Comparison of ENCODE assay signal across 9 cellular contexts in genomic region chr10:84845628-84846261, GRCh38.
DNase-seq lines count a peak whose midpoint lies in the region; ATAC-seq and TF ChIP-seq lines count a peak whose summit lies in the region.
"Had no signal": no experiment of that assay in that cellular context is flagged by ENCODE, and none has a peak within 500 bp of the region (broad histone marks: within the 10 kb centered on the region; RNA-seq: fewer than 3 reads in every experiment).

No MANE protein-coding gene starts in this region.

- no peak for TF ChIP-seq CTCF in endothelial cell (IDR thresholded peaks at IDR 0.05; ENCODE audit: unreplicated experiment)

- H3K36me3 ChIP-seq in MG63: no peaks in the 10 kb centered on the region
- H3K36me3 ChIP-seq: SJSA1 had no signal

- DNase-seq in stimulated activated naive CD8-positive, alpha-beta T cell treated with anti-CD3 and anti-CD28 coated beads, Interleukin-15, amount 100 ng/mL, for 72 hours: no peak
- no peak for DNase-seq in stimulated activated naive CD8-positive, alpha-beta T cell treated with anti-CD3 and anti-CD28 coated beads, Interleukin-15, Interleukin-2, amounts not matched to agents 100 U/mL and 50 U/mL, for 24 hours
- DNase-seq in NCI-H1092 (lab: John Stamatoyannopoulos, UW): peak; percentile 33
- DNase-seq in endothelial cell (ENCODE audit: low spot score): peak; percentile 39
- no peak for DNase-seq in dedifferentiated amniotic fluid mesenchymal stem cell (ENCODE audit: extremely low spot score)
- no peak for DNase-seq in MG63

- H3K4me3 ChIP-seq in MG63: no peak overlapping the region
- H3K4me3 ChIP-seq: SJSA1 had no signal

- H3K9me3 ChIP-seq in MG63: no peaks in the 10 kb centered on the region
- H3K9me3 ChIP-seq: SJSA1 had no signal

- no peaks in the 10 kb centered on the region for H3K4me1 Mint-ChIP-seq in stimulated activated naive CD8-positive, alpha-beta T cell treated with anti-CD3 and anti-CD28 coated beads, Interleukin-15, amount 100 ng/mL, for 72 hours
- no peaks in the 10 kb centered on the region for H3K4me1 Mint-ChIP-seq in endothelial cell (ENCODE audit: unreplicated experiment)

- H3K27me3 ChIP-seq in MG63: no peaks in the 10 kb centered on the region
- H3K27me3 ChIP-seq: SJSA1 had no signal

- no peak overlapping the region for H3K4me3 Mint-ChIP-seq in stimulated activated naive CD8-positive, alpha-beta T cell treated with anti-CD3 and anti-CD28 coated beads, Interleukin-15, amount 100 ng/mL, for 72 hours
- H3K4me3 Mint-ChIP-seq in endothelial cell (ENCODE audit: unreplicated experiment): no peak overlapping the region

- no peaks in the 10 kb centered on the region for H3K9me3 Mint-ChIP-seq in stimulated activated naive CD8-positive, alpha-beta T cell treated with anti-CD3 and anti-CD28 coated beads, Interleukin-15, amount 100 ng/mL, for 72 hours
- H3K9me3 Mint-ChIP-seq in endothelial cell (ENCODE audit: unreplicated experiment): no peaks in the 10 kb centered on the region

- H3K27me3 Mint-ChIP-seq in stimulated activated naive CD8-positive, alpha-beta T cell treated with anti-CD3 and anti-CD28 coated beads, Interleukin-15, amount 100 ng/mL, for 72 hours: peaks cover 8% of the 10 kb centered on the region
- H3K27me3 Mint-ChIP-seq in endothelial cell (ENCODE audit: unreplicated experiment): peaks cover 2% of the 10 kb centered on the region

- H3K27ac Mint-ChIP-seq in stimulated activated naive CD8-positive, alpha-beta T cell treated with anti-CD3 and anti-CD28 coated beads, Interleukin-15, amount 100 ng/mL, for 72 hours: no peak overlapping the region
- H3K27ac Mint-ChIP-seq in endothelial cell (ENCODE audit: unreplicated experiment): no peak overlapping the region

- ATAC-seq in stimulated activated naive CD8-positive, alpha-beta T cell treated with anti-CD3 and anti-CD28 coated beads, Interleukin-15, amount 100 ng/mL, for 72 hours: peak; percentile 49
- ATAC-seq in stimulated activated naive CD8-positive, alpha-beta T cell treated with anti-CD3 and anti-CD28 coated beads, Interleukin-15, Interleukin-2, amounts not matched to agents 100 U/mL and 50 U/mL, for 24 hours: no peak
- ATAC-seq in HG03571 (IDR thresholded peaks at IDR 0.05; ENCODE audit: unreplicated experiment) (no peak), GM21737 (IDR thresholded peaks at IDR 0.05; ENCODE audit: unreplicated experiment) (no peak)

- no peaks in the 10 kb centered on the region for H3K36me3 Mint-ChIP-seq in endothelial cell (ENCODE audit: low read depth, unreplicated experiment)

Comparison
In these comparisons a context has a peak if more than half of its experiments do, and no peak if none do; other contexts are left out.
1. DNase-seq: peak in NCI-H1092 (single experiment) and endothelial cell (single experiment); none in stimulated activated naive CD8-positive, alpha-beta T cell treated with anti-CD3 and anti-CD28 coated beads, Interleukin-15, amount 100 ng/mL, for 72 hours (0 of 2), stimulated activated naive CD8-positive, alpha-beta T cell treated with anti-CD3 and anti-CD28 coated beads, Interleukin-15, Interleukin-2, amounts not matched to agents 100 U/mL and 50 U/mL, for 24 hours (single experiment), dedifferentiated amniotic fluid mesenchymal stem cell (single experiment) and MG63 (single experiment).